Comparison of ENCODE assay signal across 17 cellular contexts in the genomic region with DNA sequence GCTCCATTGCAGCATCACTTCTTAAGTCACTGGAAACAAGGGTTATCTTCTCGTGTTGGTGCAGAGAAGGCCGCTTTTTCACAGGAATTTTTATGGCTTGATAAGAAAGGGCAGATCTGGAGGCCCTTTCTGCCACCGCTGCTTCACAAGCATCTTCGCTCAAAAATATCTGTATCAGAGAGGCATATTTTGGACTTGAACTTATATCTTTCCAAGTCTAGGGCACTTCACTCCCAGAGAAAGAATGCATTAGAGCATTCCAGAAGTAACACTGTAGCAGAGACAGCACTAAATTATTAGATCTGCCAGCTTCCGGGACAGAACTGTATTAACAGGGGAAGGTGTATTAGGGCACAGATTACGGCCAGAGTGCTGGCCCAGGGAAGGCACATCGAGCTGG.
DNase-seq lines count a peak whose midpoint lies in the region; ATAC-seq and TF ChIP-seq lines count a peak whose summit lies in the region.
"Had no signal": no experiment of that assay in that cellular context is flagged by ENCODE, and none has a peak within 500 bp of the region (broad histone marks: within the 10 kb centered on the region; RNA-seq: fewer than 3 reads in every experiment).

No MANE protein-coding gene starts in this region.

- WGBS in mesenchymal stem cell, result 23% methylated on average over 7 of the region's 7 CpGs
- 61 to 67% methylated on average over 7 of the region's 7 CpGs for WGBS in testis, 2 donors

- peak overlapping the region in 1 of 2 experiments; percentile 80 for H3K18ac ChIP-seq in mesenchymal stem cell (ENCODE audit: low read depth in 1 of 2, low read length in 2 of 2)

- H3K4ac ChIP-seq in mesenchymal stem cell (ENCODE audit: low read depth in 1 of 2, low read length in 2 of 2), result no peak overlapping the region

- no peak overlapping the region for H3K4me2 ChIP-seq in mesenchymal stem cell (ENCODE audit: low read length, poor library complexity, severe bottlenecking)
- H3K4me2 ChIP-seq: neural progenitor cell had no signal

- no peak overlapping the region for H2BK120ac ChIP-seq in mesenchymal stem cell (ENCODE audit: low read depth, low read length)

- H3K36me3 Mint-ChIP-seq in activated CD8-positive, alpha-beta T cell treated with anti-CD3 and anti-CD28 coated beads for 36 hours (ENCODE audit: low read depth), result peaks cover 88% of the 10 kb centered on the region

- H3K4me3 ChIP-seq in cardiac muscle cell (no peak overlapping the region), mesenchymal stem cell (ENCODE audit: insufficient read depth in 1 of 2, low read depth in 1 of 2, low read length in 2 of 2) (no peak overlapping the region), testis (no peak overlapping the region)
- H3K4me3 ChIP-seq: lung, neural progenitor cell, suprapubic skin had no signal

- no peak overlapping the region for H3K4me3 Mint-ChIP-seq in activated CD8-positive, alpha-beta T cell treated with anti-CD3 and anti-CD28 coated beads for 36 hours
- H3K4me3 Mint-ChIP-seq: activated CD4-positive, alpha-beta T cell treated with anti-CD3 and anti-CD28 coated beads, Interleukin-2, amount 10 ng/mL, durations not matched to agents 24 days and 14 days; activated naive CD8-positive, alpha-beta T cell treated with anti-CD3 and anti-CD28 coated beads, Interleukin-2, amount 10 ng/mL, durations not matched to agents 7 days and 5 days; neural progenitor cell had no signal

- no peak overlapping the region for H3K14ac ChIP-seq in mesenchymal stem cell (ENCODE audit: low read length in 2 of 2)

- H3K27ac Mint-ChIP-seq in activated CD8-positive, alpha-beta T cell treated with anti-CD3 and anti-CD28 coated beads for 36 hours, result peak overlapping the region; percentile 27
- H3K27ac Mint-ChIP-seq: activated CD4-positive, alpha-beta T cell treated with anti-CD3 and anti-CD28 coated beads, Interleukin-2, amount 10 ng/mL, durations not matched to agents 24 days and 14 days; neural progenitor cell had no signal

- H3K36me3 ChIP-seq in cardiac muscle cell (no peaks in the 10 kb centered on the region), mesenchymal stem cell (ENCODE audit: control insufficient read depth in 1 of 2, insufficient read depth in 2 of 2, low read depth in 1 of 2, low read length in 2 of 2) (peaks cover 0 to 20% of the 10 kb centered on the region in 2 experiments), testis (ENCODE audit: low read depth, missing control alignments) (no peaks in the 10 kb centered on the region)
- H3K36me3 ChIP-seq: neural progenitor cell had no signal

- no peak for TF ChIP-seq POLR2A in testis (IDR thresholded peaks at IDR 0.05)

- no peaks in the 10 kb centered on the region for H3K27me3 Mint-ChIP-seq in activated CD8-positive, alpha-beta T cell treated with anti-CD3 and anti-CD28 coated beads for 36 hours
- H3K27me3 Mint-ChIP-seq: activated CD4-positive, alpha-beta T cell treated with anti-CD3 and anti-CD28 coated beads, Interleukin-2, amount 10 ng/mL, durations not matched to agents 24 days and 14 days; activated naive CD8-positive, alpha-beta T cell treated with anti-CD3 and anti-CD28 coated beads, Interleukin-2, amount 10 ng/mL, durations not matched to agents 7 days and 5 days had no signal

- peaks cover 66% of the 10 kb centered on the region for H3K4me1 Mint-ChIP-seq in activated CD8-positive, alpha-beta T cell treated with anti-CD3 and anti-CD28 coated beads for 36 hours (ENCODE audit: low read depth)

- CTCF ChIA-PET in activated CD8-positive, alpha-beta T cell treated with anti-CD3 and anti-CD28 coated beads for 36 hours (lab: Charles Lee), result interaction anchor here (0.7 kb wide), 1 partner anchor 44 kb away, joined by 5 read pairs; no protein-coding TSS in a partner anchor

- H3K9me3 ChIP-seq in cardiac muscle cell (ENCODE audit: low read depth) (no peaks in the 10 kb centered on the region), mesenchymal stem cell (ENCODE audit: control insufficient read depth, low read length) (no peaks in the 10 kb centered on the region), testis (no peaks in the 10 kb centered on the region)
- H3K9me3 ChIP-seq: suprapubic skin had no signal

- no peak overlapping the region for H2BK12ac ChIP-seq in mesenchymal stem cell (ENCODE audit: low read length in 2 of 2)

- no peak overlapping the region for H2BK15ac ChIP-seq in mesenchymal stem cell (ENCODE audit: low read depth, poor library complexity, severe bottlenecking)

- TF ChIP-seq CTCF in cardiac muscle cell (IDR thresholded peaks at IDR 0.05; ENCODE audit: low read depth, low read length), result no peak
- no peak for TF ChIP-seq CTCF in activated CD8-positive, alpha-beta T cell treated with anti-CD3 and anti-CD28 coated beads for 36 hours (IDR thresholded peaks at IDR 0.05)
- TF ChIP-seq CTCF in testis (IDR thresholded peaks at IDR 0.05), result no peak

- no peak overlapping the region for H4K8ac ChIP-seq in mesenchymal stem cell (ENCODE audit: low read length)

- intact Hi-C loops in Right ventricle myocardium superior (cut with DNase I), result no loop called here
- intact Hi-C loops in activated CD8-positive, alpha-beta T cell treated with anti-CD3 and anti-CD28 coated beads for 36 hours (cut with micrococcal nuclease), result no loop called here
- intact Hi-C loops in testis (cut with DNase I; ENCODE audit: low total_unique reads), result no loop called here

- H2BK5ac ChIP-seq in mesenchymal stem cell (ENCODE audit: low read depth, low read length, poor library complexity, severe bottlenecking), result no peak overlapping the region

- H2AFZ ChIP-seq in mesenchymal stem cell (ENCODE audit: low read depth, low read length), result no peak overlapping the region
- H2AFZ ChIP-seq: neural progenitor cell had no signal

- no peak overlapping the region for H4K91ac ChIP-seq in mesenchymal stem cell (ENCODE audit: low read length)

- H3K27ac ChIP-seq in cardiac muscle cell (peak overlapping the region; percentile 20), mesenchymal stem cell (ENCODE audit: low read length, poor library complexity, severe bottlenecking) (no peak overlapping the region), testis (no peak overlapping the region)
- H3K27ac ChIP-seq: neural progenitor cell, suprapubic skin had no signal

- ATAC-seq in Right ventricle myocardium superior (ENCODE audit: poor library complexity), result no peak
- ATAC-seq in activated CD8-positive, alpha-beta T cell treated with anti-CD3 and anti-CD28 coated beads for 36 hours, result no peak
- no peak for ATAC-seq in HG03565 (IDR thresholded peaks at IDR 0.05; ENCODE audit: unreplicated experiment)
- ATAC-seq in HG02852 (IDR thresholded peaks at IDR 0.05; ENCODE audit: unreplicated experiment), result no peak

- peaks cover 6% of the 10 kb centered on the region for H3K4me1 ChIP-seq in cardiac muscle cell (ENCODE audit: low read depth)
- H3K4me1 ChIP-seq in mesenchymal stem cell (ENCODE audit: control insufficient read depth, insufficient read depth, low read depth, low read length), result peaks cover 6% of the 10 kb centered on the region
- H3K4me1 ChIP-seq in testis, result no peaks in the 10 kb centered on the region
- H3K4me1 ChIP-seq: neural progenitor cell, suprapubic skin had no signal

- H3K79me1 ChIP-seq in mesenchymal stem cell (replicated peaks; ENCODE audit: low read length, poor library complexity, severe bottlenecking), result no peaks in the 10 kb centered on the region

- H3K27me3 ChIP-seq in cardiac muscle cell (no peaks in the 10 kb centered on the region), mesenchymal stem cell (ENCODE audit: control insufficient read depth in 1 of 2, insufficient read depth in 1 of 2, low read length in 2 of 2) (no peaks in the 10 kb centered on the region), testis (no peaks in the 10 kb centered on the region)
- H3K27me3 ChIP-seq: neural progenitor cell, suprapubic skin had no signal

- no peak overlapping the region for H2AK5ac ChIP-seq in mesenchymal stem cell (ENCODE audit: low read length, severe bottlenecking)

- DNase-seq in cardiac muscle cell (ENCODE audit: low read depth in 1 of 2, low spot score in 1 of 2) (no peak), Right ventricle myocardium superior (no peak), mesenchymal stem cell (peak; percentile 38), testis (peak; percentile 55)
- no peak for DNase-seq in activated CD8-positive, alpha-beta T cell treated with anti-CD3 and anti-CD28 coated beads for 36 hours
- no peak for DNase-seq in activated CD8-positive, alpha-beta memory T cell treated with anti-CD3 and anti-CD28 coated beads, Interleukin-2, amount 50 U/mL, for 48 hours
- DNase-seq: activated CD4-positive, alpha-beta T cell treated with anti-CD3 and anti-CD28 coated beads, Interleukin-2, amount 10 ng/mL, durations not matched to agents 24 days and 14 days; activated naive CD8-positive, alpha-beta T cell treated with anti-CD3 and anti-CD28 coated beads, Interleukin-2, amount 10 ng/mL, durations not matched to agents 7 days and 5 days; DND-41; NCI-H1092 treated with DMSO at 0.1 percent for 48 hours; NCI-H2081; NCI-H510A treated with DMSO at 0.1 percent for 48 hours had no signal

- H3K9me3 Mint-ChIP-seq in activated CD8-positive, alpha-beta T cell treated with anti-CD3 and anti-CD28 coated beads for 36 hours, result peaks cover 12% of the 10 kb centered on the region

- no peak overlapping the region for H3K9ac ChIP-seq in mesenchymal stem cell (ENCODE audit: low read length)
- H3K9ac ChIP-seq: neural progenitor cell had no signal

- POLR2A ChIA-PET in activated CD8-positive, alpha-beta T cell treated with anti-CD3 and anti-CD28 coated beads for 36 hours (lab: Charles Lee), result interaction anchor here (1.0 to 2.2 kb wide), 2 partner anchors 21 to 160 kb away, joined by 3 to 7 read pairs; no protein-coding TSS in a partner anchor

- no peak overlapping the region for H3K23ac ChIP-seq in mesenchymal stem cell (ENCODE audit: low read length in 2 of 2)

Comparison
In these comparisons a context has a peak if more than half of its experiments do, and no peak if none do; other contexts are left out.
1. DNase-seq: peak in mesenchymal stem cell (single experiment) and testis (single experiment); none in cardiac muscle cell (0 of 2), Right ventricle myocardium superior (single experiment), activated CD8-positive, alpha-beta T cell treated with anti-CD3 and anti-CD28 coated beads for 36 hours (single experiment) and activated CD8-positive, alpha-beta memory T cell treated with anti-CD3 and anti-CD28 coated beads, Interleukin-2, amount 50 U/mL, for 48 hours (single experiment).